In genomic region chr9:87671925-87672324, GRCh38 we compare ENCODE assay signal across 19 cellular contexts. TPM values are rescaled to one million over a fixed set of nuclear protein-coding genes. Genes with fewer than 3 reads are reported as not detected.
A peak's percentile ranks its signal among the peaks of the same experiment; 100 is the strongest.
DNase-seq lines count a peak whose midpoint lies in the region; ATAC-seq and TF ChIP-seq lines count a peak whose summit lies in the region.
"Had no signal": no experiment of that assay in that cellular context is flagged by ENCODE, and none has a peak within 500 bp of the region (broad histone marks: within the 10 kb centered on the region; RNA-seq: fewer than 3 reads in every experiment).

No MANE protein-coding gene starts in this region.

- H3K27ac Mint-ChIP-seq in chondrocyte (ENCODE audit: unreplicated experiment), result peak overlapping the region; percentile 15
- no peak overlapping the region for H3K27ac Mint-ChIP-seq in natural killer cell
- H3K27ac Mint-ChIP-seq: B cell; CD4-positive, CD25-positive, alpha-beta regulatory T cell; CD8-positive, alpha-beta T cell; HFFc6 had no signal

- intact Hi-C loops in natural killer cell (cut with micrococcal nuclease), result no loop called here

- H3K23ac ChIP-seq in neuronal stem cell (ENCODE audit: low read depth, low read length, poor library complexity), result peak overlapping the region; percentile 89

- WGBS in neuronal stem cell (ENCODE audit: extremely low coverage in 2 of 2, insufficient read length in 2 of 2, insufficient replicate concordance in 1 of 2), 2 donors, result no CpG with 5 or more reads among the region's 9 CpGs
- WGBS in tibial nerve, 2 donors, result 85 to 87% methylated on average over 9 of the region's 9 CpGs

- H3K4me1 Mint-ChIP-seq in chondrocyte (ENCODE audit: low read depth), result peaks cover 5% of the 10 kb centered on the region
- no peaks in the 10 kb centered on the region for H3K4me1 Mint-ChIP-seq in natural killer cell
- H3K4me1 Mint-ChIP-seq: B cell had no signal

- H2AFZ ChIP-seq in neuronal stem cell (ENCODE audit: low read length), result no peak overlapping the region

- H3K4ac ChIP-seq in neuronal stem cell (ENCODE audit: low read length), result no peak overlapping the region

- no peak overlapping the region for H2BK5ac ChIP-seq in neuronal stem cell (ENCODE audit: low read length)

- H3K9me3 Mint-ChIP-seq in chondrocyte (ENCODE audit: low read depth) (peaks cover 2% of the 10 kb centered on the region), natural killer cell (no peaks in the 10 kb centered on the region)
- H3K9me3 Mint-ChIP-seq: CD8-positive, alpha-beta T cell had no signal

- peak; percentile 4 for ATAC-seq in left lobe of liver
- ATAC-seq in natural killer cell, result no peak
- no peak for ATAC-seq in HG03342 (IDR thresholded peaks at IDR 0.05; ENCODE audit: unreplicated experiment)
- ATAC-seq: CD8-positive, alpha-beta T cell had no signal

- TF ChIP-seq POLR2A in tibial nerve (IDR thresholded peaks at IDR 0.05), result no peak

- no peak for TF ChIP-seq EP300 in tibial nerve (IDR thresholded peaks at IDR 0.05)

- no peak overlapping the region for H3K4me2 ChIP-seq in neuronal stem cell (ENCODE audit: insufficient read depth, low read length, poor library complexity, severe bottlenecking)
- H3K4me2 ChIP-seq: BLaER1 had no signal

- TF ChIP-seq CTCF in chondrocyte (IDR thresholded peaks at IDR 0.05) (no peak), natural killer cell (IDR thresholded peaks at IDR 0.05) (no peak), tibial nerve (IDR thresholded peaks at IDR 0.05) (no peak)

- H2BK15ac ChIP-seq in neuronal stem cell (ENCODE audit: low read length), result no peak overlapping the region

- H3K4me1 ChIP-seq in neuronal stem cell (ENCODE audit: control insufficient read depth in 2 of 2, insufficient read depth in 1 of 2, low read depth in 1 of 2, low read length in 2 of 2), result no peaks in the 10 kb centered on the region
- H3K4me1 ChIP-seq in tibial nerve, result no peaks in the 10 kb centered on the region
- H3K4me1 ChIP-seq: BLaER1, Caco-2, HAP-1 had no signal

- no peak overlapping the region for H2BK120ac ChIP-seq in neuronal stem cell (ENCODE audit: low read depth, low read length)

- no peaks in the 10 kb centered on the region for H3K27me3 Mint-ChIP-seq in chondrocyte (ENCODE audit: low read depth)
- H3K27me3 Mint-ChIP-seq in natural killer cell (ENCODE audit: low read depth in 2 of 2), result no peaks in the 10 kb centered on the region
- H3K27me3 Mint-ChIP-seq: B cell had no signal

- no peak overlapping the region for H4K91ac ChIP-seq in neuronal stem cell (ENCODE audit: low read depth, low read length, poor library complexity)

- peaks cover 9 to 14% of the 10 kb centered on the region in 2 donors for H3K9me3 ChIP-seq in neuronal stem cell (replicated peaks in 1 of 2; ENCODE audit: control insufficient read depth in 2 of 2, insufficient read depth in 1 of 2, low read depth in 1 of 2, low read length in 2 of 2)
- peaks cover 0 to 5% (median 0%) of the 10 kb centered on the region in 4 donors for H3K9me3 ChIP-seq in tibial nerve
- H3K9me3 ChIP-seq: Caco-2, HAP-1 had no signal

- peaks cover 22% of the 10 kb centered on the region for H3K36me3 Mint-ChIP-seq in chondrocyte (ENCODE audit: low read depth)
- H3K36me3 Mint-ChIP-seq in natural killer cell, result no peaks in the 10 kb centered on the region
- H3K36me3 Mint-ChIP-seq: CD4-positive, CD25-positive, alpha-beta regulatory T cell; CD8-positive, alpha-beta T cell had no signal

- H3K14ac ChIP-seq in neuronal stem cell (ENCODE audit: low read length), result no peak overlapping the region

- no peak overlapping the region for H2BK12ac ChIP-seq in neuronal stem cell (ENCODE audit: low read length)

- no peak overlapping the region for H2AK5ac ChIP-seq in neuronal stem cell (ENCODE audit: low read depth, low read length)

- no peak overlapping the region for H4K8ac ChIP-seq in neuronal stem cell (ENCODE audit: low read depth, low read length)

- H3K36me3 ChIP-seq in neuronal stem cell (replicated peaks in 1 of 2; ENCODE audit: control insufficient read depth in 2 of 2, insufficient read depth in 2 of 2, low read length in 2 of 2) (peaks cover 16 to 68% of the 10 kb centered on the region in 2 donors), tibial nerve (peaks cover 0 to 18% (median 0%) of the 10 kb centered on the region in 3 donors)
- H3K36me3 ChIP-seq: BLaER1, HAP-1 had no signal

- H3K9ac ChIP-seq in neuronal stem cell (ENCODE audit: low read depth, low read length, poor library complexity), result no peak overlapping the region
- H3K9ac ChIP-seq: BLaER1 had no signal

- no peak overlapping the region for H3K18ac ChIP-seq in neuronal stem cell (ENCODE audit: low read length)

- no peaks in the 10 kb centered on the region for H3K79me1 ChIP-seq in neuronal stem cell (ENCODE audit: low read depth, low read length)

- H3K27me3 ChIP-seq in neuronal stem cell (ENCODE audit: control insufficient read depth in 3 of 3, insufficient read depth in 3 of 3, low read depth in 1 of 3, low read length in 3 of 3) (no peaks in the 10 kb centered on the region), tibial nerve (no peaks in the 10 kb centered on the region)
- H3K27me3 ChIP-seq: BLaER1 had no signal

- H3K4me3 ChIP-seq in neuronal stem cell (ENCODE audit: low read length in 2 of 2), result no peak overlapping the region
- no peak overlapping the region for H3K4me3 ChIP-seq in tibial nerve
- H3K4me3 ChIP-seq: BLaER1, HAP-1 had no signal

- DNase-seq in chondrocyte (ENCODE audit: low spot score) (no peak), dermis blood vessel endothelial cell (peak; percentile 21), left lobe of liver (ENCODE audit: low spot score) (peak; percentile 33), neuronal stem cell (ENCODE audit: low spot score) (no peak), natural killer cell (no peak), tibial nerve (ENCODE audit: low spot score in 2 of 2) (no peak), AML-193 (lab: John Stamatoyannopoulos, UW) (no peak)
- DNase-seq: Caco-2; CD4-positive, CD25-positive, alpha-beta regulatory T cell; CD8-positive, alpha-beta T cell; DMS153; DND-41; GOT3; HFFc6 had no signal

- no peak overlapping the region for H3K4me3 Mint-ChIP-seq in chondrocyte (ENCODE audit: unreplicated experiment)
- no peak overlapping the region for H3K4me3 Mint-ChIP-seq in natural killer cell
- H3K4me3 Mint-ChIP-seq: B cell; CD4-positive, CD25-positive, alpha-beta regulatory T cell; CD8-positive, alpha-beta T cell; HFFc6 had no signal

- H3K27ac ChIP-seq in neuronal stem cell (replicated peaks; ENCODE audit: low read length) (no peak overlapping the region), tibial nerve (no peak overlapping the region)
- H3K27ac ChIP-seq: BLaER1, C4-2B had no signal

RNA-seq across cellular contexts. Expression of gene CTSL, which starts 54.0 kb away (rescaled TPM):
- 77.7 to 119 TPM (median 84.6 TPM) in 3 replicates for total RNA-seq in chondrocyte
- total RNA-seq in dermis blood vessel endothelial cell, result 335 and 345 TPM in 2 replicates
- total RNA-seq in left lobe of liver, result 152 TPM
- polyA plus RNA-seq in neuronal stem cell (2013, experiment 1 of 2), result 40.2 TPM
- 39.2 TPM for polyA plus RNA-seq in neuronal stem cell (2013, experiment 2 of 2)
- 1 to 10 TPM; 1.2 to 4.4 (median 1.2) TPM for total RNA-seq in natural killer cell
- total RNA-seq in tibial nerve, result 100 to 1,000 TPM in 2 of 4 donors, 10 to 100 TPM in 2; 77.7 to 181 (median 100) TPM

Comparison
In these comparisons a context has a peak if more than half of its experiments do, and no peak if none do; other contexts are left out.
1. DNase-seq: peak in dermis blood vessel endothelial cell (single experiment) and left lobe of liver (single experiment); none in chondrocyte (single experiment), neuronal stem cell (single experiment), natural killer cell (single experiment), tibial nerve (0 of 2) and AML-193 (0 of 2).
2. RNA of gene CTSL, which starts 54.0 kb away (total RNA-seq): 335 to 345 TPM in dermis blood vessel endothelial cell, 152 TPM in left lobe of liver (single experiment), 77.7 to 181 TPM in tibial nerve and 77.7 to 119 TPM in chondrocyte; 1.2 to 4.4 TPM in natural killer cell; every median in the first group is over 10 times any median in the second.